20 cellular contexts compared by ENCODE assay signal in genomic region chr6:144390202-144390601, GRCh38.
"Had no signal": no experiment of that assay in that cellular context is flagged by ENCODE, and none has a peak within 500 bp of the region (broad histone marks: within the 10 kb centered on the region; RNA-seq: fewer than 3 reads in every experiment).

No MANE protein-coding gene starts in this region.

- H3K9ac ChIP-seq: neural progenitor cell had no signal

- FAIRE-seq: endothelial cell of umbilical vein, kidney, pancreas had no signal

- ATAC-seq: foreskin keratinocyte; left cardiac atrium; left ventricle myocardium superior; naive thymus-derived CD4-positive, alpha-beta T cell; pancreas; right cardiac atrium had no signal

- H3K27me3 ChIP-seq: colonic mucosa, foreskin keratinocyte, neural progenitor cell, pancreas had no signal

- H3K4me1 ChIP-seq: colonic mucosa, foreskin keratinocyte, neural progenitor cell had no signal

- H3K4me2 ChIP-seq: neural progenitor cell, smooth muscle cell had no signal

- H3K27ac Mint-ChIP-seq: endodermal cell, neural progenitor cell, progenitor cell of endocrine pancreas had no signal

- H3K4me3 ChIP-seq: colonic mucosa, lung, neural progenitor cell, pancreas, smooth muscle cell had no signal

- H3K4me3 Mint-ChIP-seq: endodermal cell, neural progenitor cell had no signal

- DNase-seq: colonic mucosa; endodermal cell; erythroblast; foreskin keratinocyte; kidney; left cardiac atrium; left ventricle myocardium superior; mesenchymal stem cell; naive thymus-derived CD4-positive, alpha-beta T cell; nucleus accumbens; pancreas; right cardiac atrium; stimulated activated CD4-positive, alpha-beta T cell treated with anti-CD3 and anti-CD28 coated beads, Interleukin-2, amount 100 ng/mL, for 48 hours; stimulated activated naive CD4-positive, alpha-beta T cell treated with Interleukin-2 at 50 U/mL for 16 hours; trophoblast cell had no signal

- H3K9me3 ChIP-seq: colonic mucosa, pancreas had no signal

- H3K27me3 Mint-ChIP-seq: naive thymus-derived CD4-positive, alpha-beta T cell; progenitor cell of endocrine pancreas had no signal

- H3K36me3 ChIP-seq: colonic mucosa, neural progenitor cell, pancreas had no signal

- H2AFZ ChIP-seq: neural progenitor cell had no signal

- H3K9me3 Mint-ChIP-seq: endodermal cell, neural progenitor cell had no signal

- H3K27ac ChIP-seq: colonic mucosa, foreskin keratinocyte, neural progenitor cell, pancreas had no signal
